1 cellular context compared by ENCODE assay signal in genomic region chr1:151288502-151288901, GRCh38.
TF ChIP-seq lines count a peak whose summit lies in the region.

No MANE protein-coding gene starts in this region.

TF ChIP-seq in K562, 482 proteins besides CTCF, POLR2A, EP300 and RAD21:
- TF ChIP-seq CLOCK (CRISPR knock-in tag; IDR thresholded peaks at IDR 0.05; ENCODE audit: borderline replicate concordance) = no peak
- TF ChIP-seq RBFOX2 (IDR thresholded peaks at IDR 0.05; ENCODE audit: low read depth, low read length) = peak; percentile 4; the same call in 1 of the 2 replicates
- no peak for TF ChIP-seq TAF1 (IDR thresholded peaks at IDR 0.05; ENCODE audit: control insufficient read depth, extremely low read depth, insufficient read depth, low read length, severe bottlenecking)
- no peak for TF ChIP-seq NCOA1 (IDR thresholded peaks at IDR 0.05; ENCODE audit: low read depth)
TF ChIP-seq in K562: peak in this region for 1.
